ENCODE assay signal across 25 cellular contexts in the genomic region with DNA sequence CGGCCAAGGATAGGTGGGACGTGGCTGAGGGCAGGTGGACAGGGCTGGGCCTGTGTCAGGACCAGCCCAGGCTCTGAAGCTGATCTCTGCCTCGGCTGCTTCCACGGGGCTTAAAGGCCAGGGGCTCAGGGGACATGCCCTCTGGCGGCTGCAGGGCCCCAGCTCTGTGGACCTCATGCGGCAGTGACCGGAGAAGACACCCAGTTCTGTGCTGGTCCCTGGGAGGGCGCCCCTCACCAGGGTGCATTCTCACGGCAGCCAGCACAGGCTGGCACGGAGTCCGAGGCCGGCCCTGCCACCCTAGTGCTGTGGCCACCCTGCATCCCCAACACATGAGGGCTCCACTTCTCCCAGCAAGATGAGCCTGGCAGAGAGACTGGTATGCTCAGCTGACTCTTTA. TPM values are rescaled to one million over a fixed set of nuclear protein-coding genes. Genes with fewer than 3 reads are reported as not detected.
"Had no signal": no experiment of that assay in that cellular context is flagged by ENCODE, and none has a peak within 500 bp of the region (broad histone marks: within the 10 kb centered on the region; RNA-seq: fewer than 3 reads in every experiment).

No MANE protein-coding gene starts in this region.

- ATAC-seq: activated CD4-positive, alpha-beta T cell treated with anti-CD3 and anti-CD28 coated beads for 36 hours; activated T-helper 17 cell treated with anti-CD3 and anti-CD28 coated beads, Interleukin-2, amount 50 U/mL, for 72 hours; T-cell had no signal

- H3K27me3 ChIP-seq: cardiac muscle cell had no signal

- H3K36me3 ChIP-seq: brain microvascular endothelial cell, cardiac muscle cell had no signal

- H3K27ac ChIP-seq: brain microvascular endothelial cell, cardiac muscle cell, SK-N-MC, VCaP had no signal

- DNase-seq: activated CD4-positive, alpha-beta memory T cell treated with anti-CD3 and anti-CD28 coated beads, Interleukin-2, amount 10 ng/mL, durations not matched to agents 7 days and 5 days; activated CD4-positive, alpha-beta T cell treated with anti-CD3 and anti-CD28 coated beads for 36 hours; activated CD4-positive, alpha-beta T cell treated with anti-CD3 and anti-CD28 coated beads, Interleukin-2, amount 50 U/mL, for 1 hour; activated gamma-delta T cell; activated naive CD4-positive, alpha-beta T cell treated with anti-CD3 and anti-CD28 coated beads for 36 hours; activated T-cell treated with anti-CD3 and anti-CD28 coated beads for 4 hours; activated T-cell treated with anti-CD3 and anti-CD28 coated beads, Interleukin-2, amount 50 U/mL, for 48 hours; brain microvascular endothelial cell; cerebellar nuclear complex; Karpas-422; NCI-H1105 treated with DMSO at 0.1 percent for 48 hours; NCI-H1436 treated with DMSO at 0.1 percent for 48 hours; NCI-H187; NCI-H2081; NCI-H510A treated with DMSO at 0.1 percent for 48 hours; NCI-H69; NK-92 treated with Interleukin-12 subunit alpha and Interleukin-12 subunit beta, amount 100 ng/mL, for 24 hours; T-cell; T-helper 2 cell; T1000 had no signal

- H3K4me3 ChIP-seq: cardiac muscle cell, SK-N-MC had no signal

RNA-seq across cellular contexts. Expression of gene GCK, which starts 41.8 kb away (rescaled TPM):
- total RNA-seq: activated CD4-positive, alpha-beta memory T cell treated with anti-CD3 and anti-CD28 coated beads, Interleukin-2, amount 10 ng/mL, durations not matched to agents 7 days and 5 days; astrocyte had no signal
